Comparison of ENCODE assay signal across 18 cellular contexts in genomic region chr19:45211751-45212381, GRCh38. TPM values are rescaled to one million over a fixed set of nuclear protein-coding genes. Genes with fewer than 3 reads are reported as not detected.
DNase-seq lines count a peak whose midpoint lies in the region; ATAC-seq and TF ChIP-seq lines count a peak whose summit lies in the region.
"Had no signal": no experiment of that assay in that cellular context is flagged by ENCODE, and none has a peak within 500 bp of the region (broad histone marks: within the 10 kb centered on the region; RNA-seq: fewer than 3 reads in every experiment).

No MANE protein-coding gene starts in this region.

- H3K27ac ChIP-seq in right atrium auricular region = peak overlapping the region; percentile 5 to 36

- H3K27me3 ChIP-seq in right atrium auricular region = peaks cover 4 to 7% of the 10 kb centered on the region in 2 donors

- ATAC-seq in GM19351 (IDR thresholded peaks at IDR 0.05; ENCODE audit: unreplicated experiment) (no peak), HG03565 (IDR thresholded peaks at IDR 0.05; ENCODE audit: unreplicated experiment) (no peak), GM18498 (IDR thresholded peaks at IDR 0.05; ENCODE audit: unreplicated experiment) (no peak)
- ATAC-seq: activated CD4-positive, CD25-positive, alpha-beta regulatory T cell treated with anti-CD3 and anti-CD28 coated beads, Interleukin-2, amount 50 U/mL, for 24 hours had no signal

- no peak overlapping the region for H3K4me3 ChIP-seq in right atrium auricular region

- H3K36me3 ChIP-seq in right atrium auricular region = no peaks in the 10 kb centered on the region

- peaks cover 0 to 15% of the 10 kb centered on the region in 2 donors for H3K4me1 ChIP-seq in right atrium auricular region

- DNase-seq in GM03348 (ENCODE audit: low spot score) = peak; percentile 2
- peak; percentile 20 for DNase-seq in amniotic epithelial cell (ENCODE audit: low read depth)
- DNase-seq in right atrium auricular region (ENCODE audit: low spot score) = peak; percentile 58
- peak; percentile 87 for DNase-seq in posterior vena cava (ENCODE audit: low spot score)
- no peak for DNase-seq in 8988T
- DNase-seq: activated T-cell treated with anti-CD3 and anti-CD28 coated beads, Interleukin-2, amount 50 U/mL, for 1 hour; amygdala; effector memory CD4-positive, alpha-beta T cell; KG1; NCI-H1930; NCI-H82; stimulated activated CD4-positive, alpha-beta T cell treated with anti-CD3 and anti-CD28 coated beads, Interleukin-15, amount 100 ng/mL, for 24 hours had no signal

- no peaks in the 10 kb centered on the region for H3K9me3 ChIP-seq in right atrium auricular region

- no peak for TF ChIP-seq CTCF in right atrium auricular region (IDR thresholded peaks at IDR 0.05)

- intact Hi-C loops in posterior vena cava (cut with DNase I) = no loop called here

RNA-seq across cellular contexts. Expression of gene BLOC1S3, which starts 33.3 kb away (rescaled TPM):
- total RNA-seq in right atrium auricular region = 1 to 10 TPM; 5.0 to 5.6 TPM
- 10 to 100 TPM in 1 of 2 donors, 1 to 10 TPM in 1; 8.7 to 11.2 TPM for total RNA-seq in posterior vena cava

RNA-seq across cellular contexts. Expression of gene EXOC3L2, which starts 33.3 kb away (rescaled TPM):
- 1 to 10 TPM; 3.0 to 8.2 TPM for total RNA-seq in right atrium auricular region
- total RNA-seq in posterior vena cava = 1 to 10 TPM; 2.9 to 3.6 TPM
- total RNA-seq: frontal cortex, kidney epithelial cell had no signal

RNA-seq across cellular contexts. Expression of gene TRAPPC6A, which starts 33.8 kb away (rescaled TPM):
- total RNA-seq in right atrium auricular region = 10 to 100 TPM; 17.9 to 22.8 TPM
- total RNA-seq in posterior vena cava = 1 to 10 TPM; 6.5 to 7.7 TPM

RNA-seq across cellular contexts. Expression of gene MARK4, which starts 39.2 kb away (rescaled TPM):
- total RNA-seq in right atrium auricular region = 10 to 100 TPM; 18.2 to 24.1 TPM
- 10 to 100 TPM; 26.7 to 31.5 TPM for total RNA-seq in posterior vena cava

RNA-seq across cellular contexts. Expression of gene NKPD1, which starts 51.1 kb away (rescaled TPM):
- total RNA-seq in right atrium auricular region (under 1 TPM; 0.16 to 0.22 TPM), posterior vena cava (not detected)
